26 cellular contexts compared by ENCODE assay signal in genomic region chr5:42842860-42843641, GRCh38. TPM values are rescaled to one million over a fixed set of nuclear protein-coding genes. Genes with fewer than 3 reads are reported as not detected.
A peak's percentile ranks its signal among the peaks of the same experiment; 100 is the strongest.
DNase-seq lines count a peak whose midpoint lies in the region; ATAC-seq, FAIRE-seq and TF ChIP-seq lines count a peak whose summit lies in the region.
"Had no signal": no experiment of that assay in that cellular context is flagged by ENCODE, and none has a peak within 500 bp of the region (broad histone marks: within the 10 kb centered on the region; RNA-seq: fewer than 3 reads in every experiment).

No MANE protein-coding gene starts in this region.

- ATAC-seq in HepG2 = peak; percentile 38
- ATAC-seq in activated CD4-positive, alpha-beta T cell treated with anti-CD3 and anti-CD28 coated beads for 36 hours = no peak
- no peak for ATAC-seq in HG02973 (IDR thresholded peaks at IDR 0.05; ENCODE audit: unreplicated experiment)
- ATAC-seq: gastroesophageal sphincter; HCT116; stimulated activated naive CD8-positive, alpha-beta T cell treated with anti-CD3 and anti-CD28 coated beads, Interleukin-15, Interleukin-2, amounts not matched to agents 100 U/mL and 50 U/mL, for 24 hours; T-cell had no signal

- 63% methylated on average over 4 of the region's 4 CpGs for WGBS in HepG2 (ENCODE audit: low lambda C conversion rate)
- 67 to 70% methylated on average over 4 of the region's 4 CpGs for WGBS in esophagus squamous epithelium, 2 donors

- H3K36me3 ChIP-seq in HepG2 (replicated peaks in 1 of 2; ENCODE audit: control insufficient read depth in 1 of 2, insufficient read depth in 2 of 2, low read length in 2 of 2) (no peaks in the 10 kb centered on the region), vagina (no peaks in the 10 kb centered on the region), esophagus squamous epithelium (no peaks in the 10 kb centered on the region)
- H3K36me3 ChIP-seq: gastroesophageal sphincter, tibial nerve had no signal

- H3K9me3 ChIP-seq in HepG2 (ENCODE audit: low read length) = no peaks in the 10 kb centered on the region
- H3K9me3 ChIP-seq in vagina = no peaks in the 10 kb centered on the region
- H3K9me3 ChIP-seq in esophagus squamous epithelium = no peaks in the 10 kb centered on the region
- H3K9me3 ChIP-seq: gastroesophageal sphincter, tibial nerve had no signal

- H3K27ac Mint-ChIP-seq in activated CD4-positive, alpha-beta T cell treated with anti-CD3 and anti-CD28 coated beads for 36 hours = no peak overlapping the region
- H3K27ac Mint-ChIP-seq: activated CD4-positive, alpha-beta T cell treated with anti-CD3 and anti-CD28 coated beads, Interleukin-2, amount 10 ng/mL, durations not matched to agents 7 days and 5 days; activated naive CD8-positive, alpha-beta T cell; mesothelial cell of epicardium; nephron progenitor cell; T-cell had no signal

- no peak for TF ChIP-seq RAD21 in HepG2 (CRISPR knock-in tag; IDR thresholded peaks at IDR 0.05)

- no peak overlapping the region for H3K4me3 ChIP-seq in fibroblast of the aortic adventitia (ENCODE audit: low read depth, low read length)
- H3K4me3 ChIP-seq in HepG2 (replicated peaks in 1 of 3; ENCODE audit: insufficient read depth in 1 of 3, low read depth in 2 of 3, low read length in 3 of 3) = no peak overlapping the region; a peak in 1 of 6 replicates
- no peak overlapping the region for H3K4me3 ChIP-seq in vagina
- H3K4me3 ChIP-seq in esophagus squamous epithelium = no peak overlapping the region
- H3K4me3 ChIP-seq: gastroesophageal sphincter, smooth muscle cell, tibial nerve had no signal

- peaks cover 26% of the 10 kb centered on the region for H3K79me2 ChIP-seq in HepG2 (ENCODE audit: insufficient read depth, low read length)

- POLR2A ChIA-PET in HepG2 (lab: Yijun Ruan, JAX) = interaction anchor here (0.9 to 1.4 kb wide), 5 partner anchors 16 to 34 kb away, joined by 3 to 18 read pairs (median 7); partner anchors contain the start of gene SELENOP
- POLR2A ChIA-PET in activated CD4-positive, alpha-beta T cell treated with anti-CD3 and anti-CD28 coated beads for 36 hours (lab: Charles Lee) = no interaction called here

- DNase-seq in RPMI7951 (ENCODE audit: low read depth) (peak; percentile 27), fibroblast of the aortic adventitia (ENCODE audit: low read depth) (peak; percentile 44), HepG2 (ENCODE audit: low spot score) (no peak), vagina (ENCODE audit: extremely low spot score in 2 of 2) (no peak), esophagus squamous epithelium (lab: John Stamatoyannopoulos, UW) (no peak)
- DNase-seq in activated CD4-positive, alpha-beta T cell treated with anti-CD3 and anti-CD28 coated beads for 36 hours = no peak
- DNase-seq: activated CD4-positive, alpha-beta T cell treated with anti-CD3 and anti-CD28 coated beads, Interleukin-2, amount 10 ng/mL, durations not matched to agents 7 days and 5 days; dermis blood vessel endothelial cell; kidney glomerular epithelial cell; NCI-H2171; NCI-H526 treated with DMSO at 0.1 percent for 48 hours; nephron progenitor cell; SHP77 treated with DMSO at 0.1 percent for 48 hours; stimulated activated CD4-positive, alpha-beta T cell treated with anti-CD3 and anti-CD28 coated beads, Interleukin-4, amount 100 ng/mL, for 1 hour; stimulated activated naive CD8-positive, alpha-beta T cell treated with anti-CD3 and anti-CD28 coated beads, Interleukin-15, Interleukin-2, amounts not matched to agents 100 U/mL and 50 U/mL, for 24 hours; T-cell had no signal

- H3K9ac ChIP-seq in HepG2 (ENCODE audit: insufficient read depth, low read depth, low read length) = no peak overlapping the region

- no TSS peak for BruUV-seq in HepG2 (replicated peaks; lab: Mats Ljungman, UMichigan)

- H3K4me3 Mint-ChIP-seq in activated CD4-positive, alpha-beta T cell treated with anti-CD3 and anti-CD28 coated beads for 36 hours = no peak overlapping the region
- H3K4me3 Mint-ChIP-seq: activated CD4-positive, alpha-beta T cell treated with anti-CD3 and anti-CD28 coated beads, Interleukin-2, amount 10 ng/mL, durations not matched to agents 7 days and 5 days; activated naive CD8-positive, alpha-beta T cell; brain; mesothelial cell of epicardium; nephron progenitor cell; T-cell had no signal

- H3K27me3 ChIP-seq in HepG2 (ENCODE audit: control insufficient read depth in 1 of 2, insufficient read depth in 2 of 2, low read length in 2 of 2) = no peaks in the 10 kb centered on the region
- H3K27me3 ChIP-seq in vagina = no peaks in the 10 kb centered on the region
- H3K27me3 ChIP-seq in esophagus squamous epithelium = no peaks in the 10 kb centered on the region
- H3K27me3 ChIP-seq: gastroesophageal sphincter, tibial nerve had no signal

- TF ChIP-seq CTCF in fibroblast of the aortic adventitia (IDR thresholded peaks at IDR 0.05; ENCODE audit: insufficient read depth, low read length) = no peak
- TF ChIP-seq CTCF in HepG2 (CRISPR knock-in tag; IDR thresholded peaks at IDR 0.05) = no peak
- no peak for TF ChIP-seq CTCF in vagina (IDR thresholded peaks at IDR 0.05)
- TF ChIP-seq CTCF in esophagus squamous epithelium (IDR thresholded peaks at IDR 0.05) = no peak

- in situ Hi-C loops in HepG2 (cut with HindIII; ENCODE audit: extremely low pct_ligation_motif_present, low pct_unique_long_range_greater_than_20kb) = no loop called here

- peaks cover 67% of the 10 kb centered on the region for H3K4me1 ChIP-seq in HepG2 (ENCODE audit: insufficient read depth, low read length)
- peaks cover 34% of the 10 kb centered on the region for H3K4me1 ChIP-seq in vagina
- peaks cover 0 to 19% (median 15%) of the 10 kb centered on the region in 3 donors for H3K4me1 ChIP-seq in esophagus squamous epithelium

- H3K27me3 Mint-ChIP-seq in activated CD4-positive, alpha-beta T cell treated with anti-CD3 and anti-CD28 coated beads for 36 hours = peaks cover 2% of the 10 kb centered on the region
- H3K27me3 Mint-ChIP-seq: brain had no signal

- H3K27ac ChIP-seq in HepG2 (ENCODE audit: extremely low read length, insufficient read depth, low read length) (peak overlapping the region; percentile 41), vagina (peak overlapping the region; percentile 42), esophagus squamous epithelium (no peak overlapping the region)
- H3K27ac ChIP-seq: gastroesophageal sphincter had no signal

- FAIRE-seq in HepG2 (lab: Jason Lieb, UNC) = no peak
- FAIRE-seq: endothelial cell of umbilical vein had no signal

- H2AFZ ChIP-seq in HepG2 (ENCODE audit: low read length) = no peak overlapping the region

- no peaks in the 10 kb centered on the region for H3K9me3 Mint-ChIP-seq in activated CD4-positive, alpha-beta T cell treated with anti-CD3 and anti-CD28 coated beads for 36 hours (ENCODE audit: low read depth)
- H3K9me3 Mint-ChIP-seq: activated CD4-positive, alpha-beta T cell treated with anti-CD3 and anti-CD28 coated beads, Interleukin-2, amount 10 ng/mL, durations not matched to agents 7 days and 5 days; T-cell had no signal

- CTCF ChIA-PET in HepG2 (lab: Yijun Ruan, JAX; ENCODE audit: low intra/inter-chr PET ratio, low total read pairs) = no interaction called here
- CTCF ChIA-PET in activated CD4-positive, alpha-beta T cell treated with anti-CD3 and anti-CD28 coated beads for 36 hours (lab: Charles Lee) = interaction anchor here (1.3 kb wide), 1 partner anchor 12 kb away, joined by 5 read pairs; no protein-coding TSS in a partner anchor

- H3K4me2 ChIP-seq in HepG2 (ENCODE audit: low read depth, low read length) = peak overlapping the region; percentile 59
- H3K4me2 ChIP-seq: smooth muscle cell had no signal

- TF ChIP-seq EP300 in HepG2 (IDR thresholded peaks at IDR 0.05; ENCODE audit: low read depth in 2 of 2, low read length in 2 of 2) (no peak), HepG2 (CRISPR knock-in tag; IDR thresholded peaks at IDR 0.05; ENCODE audit: borderline replicate concordance) (no peak)

- intact Hi-C loops in HepG2 (cut with micrococcal nuclease; ENCODE audit: unreplicated experiment) = no loop called here
- intact Hi-C loops in vagina (cut with DNase I) = no loop called here
- intact Hi-C loops in activated CD4-positive, alpha-beta T cell treated with anti-CD3 and anti-CD28 coated beads for 36 hours (cut with DNase I, micrococcal nuclease) = no loop called here
- intact Hi-C loops in esophagus squamous epithelium (cut with DNase I) = no loop called here

- no peaks in the 10 kb centered on the region for H3K4me1 Mint-ChIP-seq in activated CD4-positive, alpha-beta T cell treated with anti-CD3 and anti-CD28 coated beads for 36 hours
- H3K4me1 Mint-ChIP-seq: activated CD4-positive, alpha-beta T cell treated with anti-CD3 and anti-CD28 coated beads, Interleukin-2, amount 10 ng/mL, durations not matched to agents 7 days and 5 days; brain; nephron progenitor cell; T-cell had no signal

- no peaks in the 10 kb centered on the region for H3K36me3 Mint-ChIP-seq in activated CD4-positive, alpha-beta T cell treated with anti-CD3 and anti-CD28 coated beads for 36 hours (ENCODE audit: low read depth)
- H3K36me3 Mint-ChIP-seq: activated naive CD8-positive, alpha-beta T cell; brain; mesothelial cell of epicardium; T-cell had no signal

- no peaks in the 10 kb centered on the region for H4K20me1 ChIP-seq in HepG2 (ENCODE audit: insufficient read depth, low read length)

- TF ChIP-seq POLR2A in HepG2 (IDR thresholded peaks at IDR 0.05; ENCODE audit: insufficient read depth in 1 of 2, low read depth in 2 of 2, low read length in 2 of 2) = no peak
- no peak for TF ChIP-seq POLR2A in vagina (IDR thresholded peaks at IDR 0.05)
- no peak for TF ChIP-seq POLR2A in esophagus squamous epithelium (IDR thresholded peaks at IDR 0.05)

RNA-seq across cellular contexts. Expression of gene SELENOP, which starts 31.4 kb away (rescaled TPM):
- 0.48 and 0.49 TPM in 2 replicates for total RNA-seq in RPMI7951 (2014; rRNA removed; shearing (Covaris generic))
- total RNA-seq in fibroblast of the aortic adventitia (ENCODE audit: low replicate concordance) (58.1 and 119 TPM in 2 replicates), HepG2 (2016; rRNA removed; fragmentation: Illumina TruSeq; extraction: Trizol) (1,596 and 1,895 TPM in 2 replicates), vagina (344 TPM), esophagus squamous epithelium (100 to 1,000 TPM in 2 of 4 donors, 10 to 100 TPM in 2; 74.7 to 381 (median 211) TPM)
- total RNA-seq in HepG2 (2016; cell fraction: cytosol; rRNA removed; fragmentation: Illumina TruSeq; extraction: Trizol; ENCODE audit: low read depth) = 296 and 300 TPM in 2 replicates
- total RNA-seq in HepG2 (2016; cell fraction: insoluble cytoplasmic fraction; rRNA removed; fragmentation: Illumina TruSeq; extraction: Trizol) = 1,577 and 1,852 TPM in 2 replicates
- 957 and 1,066 TPM in 2 replicates for total RNA-seq in HepG2 (2016; cell fraction: membrane; rRNA removed; fragmentation: Illumina TruSeq; extraction: Trizol)
- total RNA-seq in HepG2 (2016; cell fraction: nucleus; rRNA removed; fragmentation: Illumina TruSeq; extraction: Trizol) = 1,184 and 1,437 TPM in 2 replicates
- polyA plus RNA-seq in HepG2 (2011; rRNA removed) = 1,422 and 2,083 TPM in 2 replicates
- polyA plus RNA-seq in HepG2 (2011; cell fraction: cytosol; rRNA removed) = 1,126 and 1,365 TPM in 2 replicates
- 348 and 391 TPM in 2 replicates for polyA plus RNA-seq in HepG2 (2011; cell fraction: nucleus; rRNA removed)
- 1,145 and 1,833 TPM in 2 replicates for polyA plus RNA-seq in HepG2 (2012)
- 164 and 181 TPM in 2 replicates for polyA plus RNA-seq in HepG2 (2016; cell fraction: cytosol; fragmentation: Illumina TruSeq; extraction: Trizol; ENCODE audit: low read depth)
- 1,195 and 1,209 TPM in 2 replicates for polyA plus RNA-seq in HepG2 (2016; cell fraction: insoluble cytoplasmic fraction; fragmentation: Illumina TruSeq; extraction: Trizol; ENCODE audit: low read depth)
- polyA plus RNA-seq in HepG2 (2016; cell fraction: membrane; fragmentation: Illumina TruSeq; extraction: Trizol; ENCODE audit: low read depth) = 458 and 520 TPM in 2 replicates
- polyA plus RNA-seq in HepG2 (2016; cell fraction: nucleus; fragmentation: Illumina TruSeq; extraction: Trizol; ENCODE audit: insufficient read depth, low read depth) = 1,480 and 1,518 TPM in 2 replicates
- 1.0 and 783 TPM in 2 replicates for polyA minus RNA-seq in HepG2 (2011; rRNA and poly(A)+ RNA removed; ENCODE audit: low replicate concordance)
- 1,217 and 1,367 TPM in 2 replicates for polyA minus RNA-seq in HepG2 (2011; cell fraction: cytosol; rRNA and poly(A)+ RNA removed)
- 527 and 880 TPM in 2 replicates for polyA minus RNA-seq in HepG2 (2011; cell fraction: nucleus; rRNA and poly(A)+ RNA removed)
- not detected for total RNA-seq in activated CD4-positive, alpha-beta T cell treated with anti-CD3 and anti-CD28 coated beads for 36 hours
- total RNA-seq: activated CD4-positive, alpha-beta T cell treated with anti-CD3 and anti-CD28 coated beads, Interleukin-2, amount 10 ng/mL, durations not matched to agents 7 days and 5 days; OCI-LY7 had no signal

Comparison
In these comparisons a context has a peak if more than half of its experiments do, and no peak if none do; other contexts are left out.
1. DNase-seq: peak in RPMI7951 (single experiment) and fibroblast of the aortic adventitia (single experiment); none in HepG2 (single experiment), vagina (0 of 2), activated CD4-positive, alpha-beta T cell treated with anti-CD3 and anti-CD28 coated beads for 36 hours (single experiment) and esophagus squamous epithelium (single experiment).
2. H3K27ac ChIP-seq: peak in HepG2 (single experiment) and vagina (single experiment); none in esophagus squamous epithelium (0 of 4).
3. RNA of gene SELENOP, which starts 31.4 kb away (total RNA-seq): 296 to 1,895 TPM in HepG2, 344 TPM in vagina (single experiment), 74.7 to 381 TPM in esophagus squamous epithelium and 58.1 to 119 TPM in fibroblast of the aortic adventitia; 0.48 to 0.49 TPM in RPMI7951 and not detected in activated CD4-positive, alpha-beta T cell treated with anti-CD3 and anti-CD28 coated beads for 36 hours; every median in the first group is over 10 times any median in the second.